Comparison of ENCODE assay signal across 25 cellular contexts in the genomic region with DNA sequence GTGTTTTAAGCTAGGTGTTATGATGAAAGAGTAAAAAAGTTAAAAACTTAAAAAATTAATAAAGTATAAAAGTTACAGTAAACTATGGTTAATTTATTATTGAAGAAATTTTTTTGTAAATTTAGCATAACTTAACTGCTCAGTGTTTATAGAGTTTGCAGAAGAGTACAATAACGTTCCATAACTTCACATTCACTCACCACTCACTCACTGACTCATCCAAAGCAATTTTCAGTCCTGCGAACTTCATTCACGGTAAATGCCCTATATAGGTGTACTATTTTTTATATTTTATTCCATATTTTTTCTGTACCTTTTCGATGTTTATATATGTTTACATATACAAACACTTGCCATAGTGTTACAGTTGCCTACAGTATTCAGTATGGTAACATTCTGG.
"Had no signal": no experiment of that assay in that cellular context is flagged by ENCODE, and none has a peak within 500 bp of the region (broad histone marks: within the 10 kb centered on the region; RNA-seq: fewer than 3 reads in every experiment).

No MANE protein-coding gene starts in this region.

- DNase-seq: hypothalamus; immature natural killer cell; kidney; left colon; left lung; lower lobe of right lung; mammary epithelial cell; mesenchymal stem cell; naive B cell; natural killer cell; nephron progenitor cell; ovary; right lobe of liver; stimulated activated CD4-positive, alpha-beta T cell treated with anti-CD3 and anti-CD28 coated beads, Interleukin-12 subunit alpha, Interleukin-12 subunit beta, amount 100 ng/mL, for 4 hours; stimulated activated CD4-positive, alpha-beta T cell treated with anti-CD3 and anti-CD28 coated beads, Interleukin-15, amount 100 ng/mL, for 24 hours; stimulated activated CD4-positive, alpha-beta T cell treated with anti-CD3 and anti-CD28 coated beads, Interleukin-2, amount 100 ng/mL, for 24 hours; stimulated activated CD4-positive, alpha-beta T cell treated with anti-CD3 and anti-CD28 coated beads, Interleukin-4, amount 100 ng/mL, for 1 hour; stimulated activated naive B cell treated with anti-CD40 and anti-IgM and Interleukin-4, amounts not matched to agents 10 μg/mL and 1 μg/mL and 100 μg/mL, for 72 hours; stimulated activated naive CD8-positive, alpha-beta T cell treated with anti-CD3 and anti-CD28 coated beads, Interleukin-15, Interleukin-2, amounts not matched to agents 100 U/mL and 50 U/mL, for 24 hours; stomach; testis; thyroid gland; transverse colon; upper lobe of left lung had no signal

- FAIRE-seq: islet of Langerhans, kidney had no signal
